ENCODE assay signal across 15 cellular contexts in genomic region chr20:1298888-1299511, GRCh38.
"Had no signal": no experiment of that assay in that cellular context is flagged by ENCODE, and none has a peak within 500 bp of the region (broad histone marks: within the 10 kb centered on the region; RNA-seq: fewer than 3 reads in every experiment).

No MANE protein-coding gene starts in this region.

- H3K36me3 Mint-ChIP-seq: mesothelial cell of epicardium had no signal

- H3K4me3 Mint-ChIP-seq: activated T-cell treated with anti-CD3 and anti-CD28 coated beads, Interleukin-2, amount 50 U/mL, for 24 hours; mesothelial cell of epicardium; stimulated activated naive B cell treated with anti-CD40 and anti-IgM and Interleukin-4, amounts not matched to agents 10 μg/mL and 1 μg/mL and 100 μg/mL, for 72 hours had no signal

- H3K27me3 ChIP-seq: gastrocnemius medialis, heart left ventricle, neutrophil, tibial nerve had no signal

- H3K36me3 ChIP-seq: gastrocnemius medialis, neutrophil had no signal

- H3K4me1 ChIP-seq: gastrocnemius medialis, parathyroid adenoma, tibial nerve had no signal

- FAIRE-seq: astrocyte had no signal

- H2AFZ ChIP-seq: parathyroid adenoma had no signal

- H3K27ac ChIP-seq: gastrocnemius medialis, heart left ventricle, neutrophil, parathyroid adenoma, SK-N-MC, skin epidermis, tibial nerve had no signal

- H3K9me3 Mint-ChIP-seq: activated T-cell treated with anti-CD3 and anti-CD28 coated beads, Interleukin-2, amount 50 U/mL, for 24 hours; mesothelial cell of epicardium; stimulated activated naive B cell treated with anti-CD40 and anti-IgM and Interleukin-4, amounts not matched to agents 10 μg/mL and 1 μg/mL and 100 μg/mL, for 72 hours had no signal

- H3K4me1 Mint-ChIP-seq: mesothelial cell of epicardium had no signal

- H3K27ac Mint-ChIP-seq: mesothelial cell of epicardium; stimulated activated naive B cell treated with anti-CD40 and anti-IgM and Interleukin-4, amounts not matched to agents 10 μg/mL and 1 μg/mL and 100 μg/mL, for 72 hours had no signal

- DNase-seq: activated effector memory CD4-positive, alpha-beta T cell treated with Interleukin-2 at 50 U/mL for 16 hours; gastrocnemius medialis; heart left ventricle; left cardiac atrium; stimulated activated naive B cell treated with anti-CD40 and anti-IgM and Interleukin-4, amounts not matched to agents 10 μg/mL and 1 μg/mL and 100 μg/mL, for 72 hours; T1000 had no signal

- H3K27me3 Mint-ChIP-seq: activated T-cell treated with anti-CD3 and anti-CD28 coated beads, Interleukin-2, amount 50 U/mL, for 24 hours had no signal

- ATAC-seq: gastrocnemius medialis, left cardiac atrium had no signal

- H3K9ac ChIP-seq: parathyroid adenoma had no signal

- H3K9me3 ChIP-seq: gastrocnemius medialis, heart left ventricle, neutrophil, tibial nerve had no signal

- H3K4me3 ChIP-seq: gastrocnemius medialis, heart left ventricle, lung, SK-N-MC, skin epidermis, tibial nerve had no signal
